Comparison of ENCODE assay signal across 8 cellular contexts in genomic region chr17:8222380-8222629, GRCh38. TPM values are rescaled to one million over a fixed set of nuclear protein-coding genes. Genes with fewer than 3 reads are reported as not detected.
DNase-seq lines count a peak whose midpoint lies in the region; ATAC-seq and TF ChIP-seq lines count a peak whose summit lies in the region.

No MANE protein-coding gene starts in this region.

- POLR2A ChIA-PET in HEK293T (lab: Yijun Ruan, JAX): interaction anchor here (0.6 to 9.9 kb wide), 19 partner anchors 12 to 148 kb away, joined by 3 to 135 read pairs (median 6); partner anchors contain the start of genes ALOXE3, AURKB, BORCS6 and CTC1
- POLR2A ChIA-PET in PC-9 (lab: Charles Lee; ENCODE audit: unreplicated experiment): interaction anchor here (0.6 to 1.2 kb wide), 7 partner anchors 14 to 169 kb away, joined by 3 to 7 read pairs (median 5); partner anchors contain the start of gene SLC25A35

- peak overlapping the region; percentile 100 for H3K27ac Mint-ChIP-seq in progenitor cell of endocrine pancreas

- H3F3A ChIP-seq in PC-9 (ENCODE audit: insufficient read depth, low read depth): peaks cover 50% of the 10 kb centered on the region

- H3K79me2 ChIP-seq in PC-9 (ENCODE audit: low read depth): no peaks in the 10 kb centered on the region

- no peaks in the 10 kb centered on the region for H3K27me3 Mint-ChIP-seq in progenitor cell of endocrine pancreas

- peak overlapping the region; percentile 95 for H3K4me3 Mint-ChIP-seq in progenitor cell of endocrine pancreas (ENCODE audit: low read depth)

- H3K4me3 ChIP-seq in PC-9: peak overlapping the region; percentile 80

- intact Hi-C loops in PC-9 (cut with micrococcal nuclease; ENCODE audit: unreplicated experiment): loop anchor here (1.0 to 10.0 kb wide), 6 partner anchors 25 to 522 kb away; partner anchors contain the start of genes CCDC42, RPL26 and SLC25A35
- intact Hi-C loops in head of caudate nucleus (cut with DNase I): loop anchor here (2.0 to 10.0 kb wide), 3 partner anchors 36 to 104 kb away; partner anchors contain the start of genes ALOXE3 and SLC25A35

- ATAC-seq in GM18502 (IDR thresholded peaks at IDR 0.05; ENCODE audit: poor library complexity, unreplicated experiment): peak; percentile 37

- no peak overlapping the region; the same call in 1 of the 2 replicates for H2AFZ ChIP-seq in PC-9

- peaks cover 11% of the 10 kb centered on the region for H3K4me1 ChIP-seq in PC-9 (replicated peaks; ENCODE audit: insufficient read depth)

- H3K4me2 ChIP-seq in PC-9: peak overlapping the region; percentile 83

- H3K9me2 ChIP-seq in PC-9 (ENCODE audit: insufficient read depth): no peaks in the 10 kb centered on the region

- H3K4me1 Mint-ChIP-seq in progenitor cell of endocrine pancreas (ENCODE audit: low read depth): peaks cover 13% of the 10 kb centered on the region

- H4K20me1 ChIP-seq in PC-9 (ENCODE audit: insufficient read depth): no peaks in the 10 kb centered on the region

- DNase-seq in HEK293T (ENCODE audit: extremely low spot score) (no peak), PC-9 (no peak), epithelial cell of prostate (ENCODE audit: low read depth, low spot score) (no peak), progenitor cell of endocrine pancreas (ENCODE audit: low spot score, unreplicated experiment) (no peak), head of caudate nucleus (no peak), NK-92 (lab: John Stamatoyannopoulos, UW; ENCODE audit: unreplicated experiment) (no peak)
- DNase-seq in effector CD8-positive, alpha-beta T cell (lab: John Stamatoyannopoulos, UW): no peak

- BruUV-seq in PC-9 (replicated peaks; lab: Mats Ljungman, UMichigan): no TSS peak

- peak overlapping the region; percentile 87 for H3K27ac ChIP-seq in PC-9
- peak overlapping the region; percentile 96 for H3K27ac ChIP-seq in epithelial cell of prostate

- no peaks in the 10 kb centered on the region for H3K9me3 Mint-ChIP-seq in progenitor cell of endocrine pancreas (ENCODE audit: low read depth)

- H3K36me3 ChIP-seq in PC-9 (ENCODE audit: low read depth): no peaks in the 10 kb centered on the region

- H3K27me3 ChIP-seq in PC-9 (ENCODE audit: insufficient read depth, low read depth): no peaks in the 10 kb centered on the region

- CTCF ChIA-PET in HEK293T (lab: Yijun Ruan, JAX) (interaction anchor here (0.7 to 1.6 kb wide), 4 partner anchors 25 to 82 kb away, joined by 3 to 9 read pairs (median 3); partner anchors contain the start of gene CTC1), PC-9 (lab: Charles Lee) (interaction anchor here (0.6 to 0.9 kb wide), 2 partner anchors 27 to 103 kb away, joined by 3 read pairs; no protein-coding TSS in a partner anchor)

- TF ChIP-seq CTCF in PC-9 (conservative IDR thresholded peaks at IDR 0.05) (no peak), progenitor cell of endocrine pancreas (IDR thresholded peaks at IDR 0.05; ENCODE audit: unreplicated experiment) (no peak)

- no peaks in the 10 kb centered on the region for H3K9me3 ChIP-seq in PC-9 (ENCODE audit: insufficient read depth, low read depth)

- H3K36me3 Mint-ChIP-seq in progenitor cell of endocrine pancreas (ENCODE audit: insufficient read depth): peaks cover 1% of the 10 kb centered on the region

TF ChIP-seq in HEK293T, 16 proteins besides CTCF, POLR2A, EP300 and RAD21:
- TF ChIP-seq ZNF384 (IDR thresholded peaks at IDR 0.05) (no peak), PKNOX1 (IDR thresholded peaks at IDR 0.05) (peak; percentile 98)

RNA-seq across cellular contexts. Expression of gene AURKB, which starts 11.9 kb away (rescaled TPM):
- 159 and 167 TPM in 2 replicates for total RNA-seq in PC-9 (2021)
- total RNA-seq in progenitor cell of endocrine pancreas: 52.7 and 54.9 TPM in 2 replicates

RNA-seq across cellular contexts. Expression of gene CTC1, which starts 25.6 kb away (rescaled TPM):
- total RNA-seq in PC-9 (2021): 28.1 and 41.2 TPM in 2 replicates
- 86.5 and 97.0 TPM in 2 replicates for total RNA-seq in progenitor cell of endocrine pancreas

RNA-seq across cellular contexts. Expression of gene PFAS, which starts 26.8 kb away (rescaled TPM):
- 54.5 and 68.2 TPM in 2 replicates for total RNA-seq in PC-9 (2021)
- total RNA-seq in progenitor cell of endocrine pancreas: 110 and 112 TPM in 2 replicates

RNA-seq across cellular contexts. Expression of gene BORCS6, which starts 32.3 kb away (rescaled TPM):
- total RNA-seq in PC-9 (2021) (6.4 and 8.0 TPM in 2 replicates), progenitor cell of endocrine pancreas (5.2 and 5.3 TPM in 2 replicates)

RNA-seq across cellular contexts. Expression of gene TMEM107, which starts 46.1 kb away (rescaled TPM):
- total RNA-seq in PC-9 (2021) (58.5 and 59.1 TPM in 2 replicates), progenitor cell of endocrine pancreas (24.6 and 28.1 TPM in 2 replicates)
